In genomic region chr15:101407966-101408775, GRCh38 we compare ENCODE assay signal across 23 cellular contexts.
"Had no signal": no experiment of that assay in that cellular context is flagged by ENCODE, and none has a peak within 500 bp of the region (broad histone marks: within the 10 kb centered on the region; RNA-seq: fewer than 3 reads in every experiment).

No MANE protein-coding gene starts in this region.

- H3K27me3 ChIP-seq: adrenal gland, body of pancreas, esophagus squamous epithelium, neutrophil, ovary, sigmoid colon, suprapubic skin had no signal

- H3K4me1 ChIP-seq: adrenal gland, body of pancreas, esophagus squamous epithelium, left ventricle myocardium inferior, sigmoid colon, tibial artery had no signal

- H3K27ac ChIP-seq: adrenal gland, body of pancreas, epithelial cell of prostate, esophagus squamous epithelium, left ventricle myocardium inferior, neutrophil, ovary, sigmoid colon, suprapubic skin, tibial artery had no signal

- H3K4me3 ChIP-seq: adrenal gland, body of pancreas, esophagus squamous epithelium, left ventricle myocardium inferior, lung, ovary, sigmoid colon, suprapubic skin, tibial artery had no signal

- DNase-seq: activated CD4-positive, alpha-beta T cell treated with anti-CD3 and anti-CD28 coated beads, Interleukin-2, amount 50 U/mL, for 4 hours; activated CD4-positive, CD25-positive, alpha-beta regulatory T cell; activated naive CD4-positive, alpha-beta T cell; activated T-cell treated with anti-CD3 and anti-CD28 coated beads, Interleukin-2, amount 50 U/mL, for 4 hours; adrenal gland; aorta; body of pancreas; effector CD8-positive, alpha-beta T cell; esophagus squamous epithelium; foreskin melanocyte; left ventricle myocardium inferior; mesendoderm; ovary; sigmoid colon; small intestine; stimulated activated CD4-positive, alpha-beta T cell treated with anti-CD3 and anti-CD28 coated beads, Interleukin-4, amount 100 ng/mL, for 4 hours; stimulated activated CD8-positive, alpha-beta memory T cell treated with anti-CD3 and anti-CD28 coated beads, Interleukin-4, amount 100 ng/mL, for 48 hours; T-cell; tibial artery had no signal

- H3K9me3 ChIP-seq: adrenal gland, body of pancreas, esophagus squamous epithelium, left ventricle myocardium inferior, neutrophil, ovary, sigmoid colon, suprapubic skin, tibial artery had no signal

- H3K36me3 ChIP-seq: adrenal gland, esophagus squamous epithelium, neutrophil, ovary, sigmoid colon, suprapubic skin, tibial artery had no signal
